In genomic region chr2:217970206-217970605, GRCh38 we compare ENCODE assay signal across 26 cellular contexts. TPM values are rescaled to one million over a fixed set of nuclear protein-coding genes. Genes with fewer than 3 reads are reported as not detected.
A peak's percentile ranks its signal among the peaks of the same experiment; 100 is the strongest.
DNase-seq lines count a peak whose midpoint lies in the region; ATAC-seq and TF ChIP-seq lines count a peak whose summit lies in the region.
"Had no signal": no experiment of that assay in that cellular context is flagged by ENCODE, and none has a peak within 500 bp of the region (broad histone marks: within the 10 kb centered on the region; RNA-seq: fewer than 3 reads in every experiment).

No MANE protein-coding gene starts in this region.

- H3K36me3 ChIP-seq in subcutaneous abdominal adipose tissue (ENCODE audit: control insufficient read depth in 5 of 5, insufficient read depth in 5 of 5, low read length in 5 of 5): peaks cover 0 to 13% (median 4%) of the 10 kb centered on the region in 5 donors

- no peak overlapping the region for H3K9ac ChIP-seq in subcutaneous abdominal adipose tissue (ENCODE audit: low read length in 5 of 5)
- H3K9ac ChIP-seq: SK-N-SH had no signal

- H3K4me1 ChIP-seq in subcutaneous abdominal adipose tissue (ENCODE audit: control insufficient read depth in 5 of 5, insufficient read depth in 5 of 5, low read length in 5 of 5): peaks cover 8 to 42% (median 29%) of the 10 kb centered on the region in 5 donors

- DNase-seq in AG10803 (ENCODE audit: low read depth) (peak; percentile 68), dedifferentiated amniotic fluid mesenchymal stem cell (ENCODE audit: extremely low spot score) (peak; percentile 31), fibroblast of villous mesenchyme (ENCODE audit: low read depth) (peak; percentile 77)
- no peak for DNase-seq in activated CD4-positive, alpha-beta T cell treated with anti-CD3 and anti-CD28 coated beads, Interleukin-2, amount 50 U/mL, for 48 hours
- no peak for DNase-seq in stimulated activated effector memory CD8-positive, alpha-beta T cell treated with anti-CD3 and anti-CD28 coated beads, Interleukin-12 subunit alpha, Interleukin-12 subunit beta, amount 100 ng/mL, for 72 hours (ENCODE audit: low spot score in 2 of 2)
- no peak for DNase-seq in activated naive CD4-positive, alpha-beta T cell treated with anti-CD3 and anti-CD28 coated beads, Interleukin-2, amount 50 U/mL, for 16 hours
- DNase-seq: 8988T; DMS53; EL; GF-D8; KBM-7; MM.1S; NCI-H1092 treated with DMSO at 0.1 percent for 48 hours; NCI-H2029 treated with DMSO at 0.1 percent for 48 hours; NCI-H226; NCI-H510A treated with DMSO at 0.1 percent for 48 hours; NCI-H774; NK-92 treated with Interleukin-12 subunit alpha and Interleukin-12 subunit beta, amount 100 ng/mL, for 24 hours; SIG-M5; SK-N-SH had no signal

- no peak for TF ChIP-seq CTCF in AG10803 (conservative IDR thresholded peaks at IDR 0.05; ENCODE audit: low read length)
- TF ChIP-seq CTCF in fibroblast of villous mesenchyme (IDR thresholded peaks at IDR 0.05; ENCODE audit: insufficient read depth, low read depth, low read length): no peak

- H3K36me3 Mint-ChIP-seq in stimulated activated effector memory CD8-positive, alpha-beta T cell treated with anti-CD3 and anti-CD28 coated beads, Interleukin-12 subunit alpha, Interleukin-12 subunit beta, amount 100 ng/mL, for 72 hours: no peaks in the 10 kb centered on the region

- no peaks in the 10 kb centered on the region for H3K27me3 ChIP-seq in subcutaneous abdominal adipose tissue (ENCODE audit: control insufficient read depth in 5 of 5, insufficient read depth in 4 of 5, low read length in 5 of 5)

- H3K4me3 ChIP-seq in AG10803 (ENCODE audit: low read length) (no peak overlapping the region), fibroblast of villous mesenchyme (ENCODE audit: low read depth, low read length) (no peak overlapping the region), subcutaneous abdominal adipose tissue (ENCODE audit: low read depth in 1 of 5, low read length in 5 of 5) (no peak overlapping the region)

- no peak overlapping the region for H3K4me3 Mint-ChIP-seq in stimulated activated effector memory CD8-positive, alpha-beta T cell treated with anti-CD3 and anti-CD28 coated beads, Interleukin-12 subunit alpha, Interleukin-12 subunit beta, amount 100 ng/mL, for 72 hours
- H3K4me3 Mint-ChIP-seq: B cell, CD14-positive monocyte had no signal

- no peaks in the 10 kb centered on the region for H3K9me3 ChIP-seq in subcutaneous abdominal adipose tissue (ENCODE audit: control insufficient read depth in 5 of 5, low read length in 5 of 5)
- H3K9me3 ChIP-seq: SK-N-SH had no signal

- peak overlapping the region; percentile 41 for H3K27ac ChIP-seq in subcutaneous abdominal adipose tissue (ENCODE audit: low read depth, low read length)
- H3K27ac ChIP-seq: HL-60 had no signal

- no peaks in the 10 kb centered on the region for H3K4me1 Mint-ChIP-seq in stimulated activated effector memory CD8-positive, alpha-beta T cell treated with anti-CD3 and anti-CD28 coated beads, Interleukin-12 subunit alpha, Interleukin-12 subunit beta, amount 100 ng/mL, for 72 hours
- H3K4me1 Mint-ChIP-seq: B cell, CD14-positive monocyte had no signal

- no peaks in the 10 kb centered on the region for H3K9me3 Mint-ChIP-seq in stimulated activated effector memory CD8-positive, alpha-beta T cell treated with anti-CD3 and anti-CD28 coated beads, Interleukin-12 subunit alpha, Interleukin-12 subunit beta, amount 100 ng/mL, for 72 hours

- no peak overlapping the region for H3K27ac Mint-ChIP-seq in stimulated activated effector memory CD8-positive, alpha-beta T cell treated with anti-CD3 and anti-CD28 coated beads, Interleukin-12 subunit alpha, Interleukin-12 subunit beta, amount 100 ng/mL, for 72 hours
- H3K27ac Mint-ChIP-seq: B cell, CD14-positive monocyte had no signal

- ATAC-seq in stimulated activated effector memory CD8-positive, alpha-beta T cell treated with anti-CD3 and anti-CD28 coated beads, Interleukin-12 subunit alpha, Interleukin-12 subunit beta, amount 100 ng/mL, for 72 hours: no peak
- ATAC-seq: HepG2, Panc1 had no signal

RNA-seq across cellular contexts. Expression of gene TNS1, which starts 32.6 kb away (rescaled TPM):
- 127 and 147 TPM in 2 replicates for total RNA-seq in fibroblast of villous mesenchyme

Comparison
In these comparisons a context has a peak if more than half of its experiments do, and no peak if none do; other contexts are left out.
1. DNase-seq: peak in AG10803 (single experiment), dedifferentiated amniotic fluid mesenchymal stem cell (single experiment) and fibroblast of villous mesenchyme (single experiment); none in activated CD4-positive, alpha-beta T cell treated with anti-CD3 and anti-CD28 coated beads, Interleukin-2, amount 50 U/mL, for 48 hours (0 of 2), stimulated activated effector memory CD8-positive, alpha-beta T cell treated with anti-CD3 and anti-CD28 coated beads, Interleukin-12 subunit alpha, Interleukin-12 subunit beta, amount 100 ng/mL, for 72 hours (0 of 2) and activated naive CD4-positive, alpha-beta T cell treated with anti-CD3 and anti-CD28 coated beads, Interleukin-2, amount 50 U/mL, for 16 hours (single experiment).